In genomic region chr17:44922746-44923470, GRCh38 we compare ENCODE assay signal across 1 cellular context.
TF ChIP-seq lines count a peak whose summit lies in the region.

No MANE protein-coding gene starts in this region.

TF ChIP-seq in GM12878, 131 proteins besides CTCF, POLR2A, EP300 and RAD21:
- no peak for TF ChIP-seq SMC3 (IDR thresholded peaks at IDR 0.05; ENCODE audit: borderline replicate concordance, low read length)
- no peak for TF ChIP-seq CEBPZ (IDR thresholded peaks at IDR 0.05; ENCODE audit: low read depth, low read length)
- no peak for TF ChIP-seq MEF2B (IDR thresholded peaks at IDR 0.05; ENCODE audit: partially characterized antibody, poor library complexity, severe bottlenecking)
- no peak for TF ChIP-seq SUPT20H (IDR thresholded peaks at IDR 0.05; ENCODE audit: borderline replicate concordance, control insufficient read depth, low read depth, low read length)
- no peak for TF ChIP-seq BCLAF1 (IDR thresholded peaks at IDR 0.05)
- no peak for TF ChIP-seq ZNF24 (IDR thresholded peaks at IDR 0.05)
- TF ChIP-seq BACH1 (IDR thresholded peaks at IDR 0.05; ENCODE audit: borderline replicate concordance) = no peak
